Comparison of ENCODE assay signal across 20 cellular contexts in genomic region chr10:58107506-58107905, GRCh38.
A peak's percentile ranks its signal among the peaks of the same experiment; 100 is the strongest.
DNase-seq lines count a peak whose midpoint lies in the region; FAIRE-seq and TF ChIP-seq lines count a peak whose summit lies in the region.
"Had no signal": no experiment of that assay in that cellular context is flagged by ENCODE, and none has a peak within 500 bp of the region (broad histone marks: within the 10 kb centered on the region; RNA-seq: fewer than 3 reads in every experiment).

No MANE protein-coding gene starts in this region.

- H3K36me3 ChIP-seq in astrocyte (ENCODE audit: insufficient read depth, low read length), result no peaks in the 10 kb centered on the region
- H3K36me3 ChIP-seq: ascending aorta, Peyer's patch had no signal

- H3K27me3 ChIP-seq in astrocyte (ENCODE audit: insufficient read depth, low read length), result no peaks in the 10 kb centered on the region
- H3K27me3 ChIP-seq: ascending aorta, Peyer's patch had no signal

- H3K9me3 Mint-ChIP-seq in astrocyte (ENCODE audit: unreplicated experiment) (peaks cover 3% of the 10 kb centered on the region), CD14-positive monocyte (peaks cover 7 to 18% (median 10%) of the 10 kb centered on the region in 7 donors)
- H3K9me3 Mint-ChIP-seq: activated CD4-positive, alpha-beta T cell treated with anti-CD3 and anti-CD28 coated beads, Interleukin-2, amount 10 ng/mL, durations not matched to agents 7 days and 5 days; activated T-cell treated with anti-CD3 and anti-CD28 coated beads, Interleukin-2, amount 50 U/mL, for 72 hours; T-helper 1 cell treated with Interleukin-12 subunit alpha and Interleukin-12 subunit beta and Interleukin-4 antibody, amounts not matched to agents 30 μg/mL and 1 μg/mL, for 36 hours had no signal

- H3K4me3 ChIP-seq in astrocyte (ENCODE audit: insufficient read depth, low read depth, low read length), result no peak overlapping the region
- H3K4me3 ChIP-seq: ascending aorta, Peyer's patch had no signal

- peak overlapping the region; percentile 37 for H3K4me2 ChIP-seq in astrocyte (ENCODE audit: low read length)

- peak; percentile 43 for DNase-seq in AG08396 (ENCODE audit: low spot score)
- DNase-seq in HS-27A (ENCODE audit: low read depth), result peak; percentile 33
- DNase-seq in astrocyte (ENCODE audit: low read depth), result peak; percentile 93
- DNase-seq in hepatic stellate cell (ENCODE audit: low spot score), result peak; percentile 6
- no peak for DNase-seq in CD14-positive monocyte (ENCODE audit: low spot score)
- DNase-seq in NCI-H69 (lab: John Stamatoyannopoulos, UW), result no peak
- DNase-seq in GM13976 (ENCODE audit: low spot score), result no peak
- no peak for DNase-seq in NCI-H345 (lab: John Stamatoyannopoulos, UW)
- DNase-seq: activated CD4-positive, alpha-beta T cell treated with anti-CD3 and anti-CD28 coated beads, Interleukin-2, amount 10 ng/mL, durations not matched to agents 7 days and 5 days; activated T-cell treated with anti-CD3 and anti-CD28 coated beads, Interleukin-2, amount 50 U/mL, for 72 hours; DMS153; kidney; midbrain; NCI-H187; NCI-H524 treated with DMSO at 0.1 percent for 48 hours; Peyer's patch; substantia nigra had no signal

- H3K9me3 ChIP-seq in astrocyte (ENCODE audit: insufficient read depth, low read depth, low read length), result no peaks in the 10 kb centered on the region
- H3K9me3 ChIP-seq: ascending aorta, Peyer's patch had no signal

- H3K79me2 ChIP-seq in astrocyte (ENCODE audit: insufficient read depth, low read length), result no peaks in the 10 kb centered on the region

- H2AFZ ChIP-seq in astrocyte (ENCODE audit: low read depth, low read length), result no peak overlapping the region

- no peak overlapping the region for H3K27ac ChIP-seq in astrocyte (ENCODE audit: low read depth, low read length)
- H3K27ac ChIP-seq: ascending aorta, Peyer's patch had no signal

- peak; percentile 76 for FAIRE-seq in astrocyte (lab: Jason Lieb, UNC)
- FAIRE-seq: kidney had no signal

- TF ChIP-seq CTCF in astrocyte (IDR thresholded peaks at IDR 0.05; ENCODE audit: insufficient read depth, low read depth, low read length) (no peak), CD14-positive monocyte (IDR thresholded peaks at IDR 0.05) (no peak), GM13976 (IDR thresholded peaks at IDR 0.05; ENCODE audit: borderline replicate concordance, control extremely low read depth, extremely low read depth, insufficient read depth, missing control alignments) (no peak)

- H3K27me3 Mint-ChIP-seq in astrocyte (ENCODE audit: low read depth, unreplicated experiment) (no peaks in the 10 kb centered on the region), CD14-positive monocyte (ENCODE audit: low read depth in 3 of 3) (peaks cover 0 to 2% (median 2%) of the 10 kb centered on the region in 3 donors)
- H3K27me3 Mint-ChIP-seq: B cell had no signal

- H3K4me1 Mint-ChIP-seq in astrocyte (ENCODE audit: low read depth, unreplicated experiment) (peaks cover 15% of the 10 kb centered on the region), CD14-positive monocyte (no peaks in the 10 kb centered on the region)
- H3K4me1 Mint-ChIP-seq: activated CD4-positive, alpha-beta T cell treated with anti-CD3 and anti-CD28 coated beads, Interleukin-2, amount 10 ng/mL, durations not matched to agents 7 days and 5 days; B cell had no signal

- H3K4me3 Mint-ChIP-seq in astrocyte (ENCODE audit: unreplicated experiment) (no peak overlapping the region), CD14-positive monocyte (no peak overlapping the region)
- H3K4me3 Mint-ChIP-seq: activated CD4-positive, alpha-beta T cell treated with anti-CD3 and anti-CD28 coated beads, Interleukin-2, amount 10 ng/mL, durations not matched to agents 7 days and 5 days; activated T-cell treated with anti-CD3 and anti-CD28 coated beads, Interleukin-2, amount 50 U/mL, for 72 hours; B cell; T-helper 1 cell treated with Interleukin-12 subunit alpha and Interleukin-12 subunit beta and Interleukin-4 antibody, amounts not matched to agents 30 μg/mL and 1 μg/mL, for 36 hours had no signal

- no peaks in the 10 kb centered on the region for H4K20me1 ChIP-seq in astrocyte (ENCODE audit: insufficient read depth, low read length)

- peaks cover 13% of the 10 kb centered on the region for H3K4me1 ChIP-seq in astrocyte (ENCODE audit: insufficient read depth, low read length)
- H3K4me1 ChIP-seq: ascending aorta, Peyer's patch had no signal

- H3K36me3 Mint-ChIP-seq in astrocyte (ENCODE audit: low read depth, unreplicated experiment) (no peaks in the 10 kb centered on the region), CD14-positive monocyte (no peaks in the 10 kb centered on the region)

- intact Hi-C loops in CD14-positive monocyte (cut with micrococcal nuclease), result no loop called here

- in situ Hi-C loops in GM13976 (cut with MboI; ENCODE audit: low sequenced_read_pairs, unreplicated experiment), result no loop called here

- H3K27ac Mint-ChIP-seq in astrocyte (ENCODE audit: unreplicated experiment), result peak overlapping the region; percentile 69
- no peak overlapping the region for H3K27ac Mint-ChIP-seq in CD14-positive monocyte
- H3K27ac Mint-ChIP-seq: activated CD4-positive, alpha-beta T cell treated with anti-CD3 and anti-CD28 coated beads, Interleukin-2, amount 10 ng/mL, durations not matched to agents 7 days and 5 days; activated T-cell treated with anti-CD3 and anti-CD28 coated beads, Interleukin-2, amount 50 U/mL, for 72 hours; B cell; T-helper 1 cell treated with Interleukin-12 subunit alpha and Interleukin-12 subunit beta and Interleukin-4 antibody, amounts not matched to agents 30 μg/mL and 1 μg/mL, for 36 hours had no signal

- no peak overlapping the region for H3K9ac ChIP-seq in astrocyte (ENCODE audit: low read length)

Comparison
In these comparisons a context has a peak if more than half of its experiments do, and no peak if none do; other contexts are left out.
1. DNase-seq: peak in AG08396 (single experiment), HS-27A (single experiment), astrocyte (single experiment) and hepatic stellate cell (single experiment); none in CD14-positive monocyte (single experiment), NCI-H69 (single experiment), GM13976 (single experiment) and NCI-H345 (single experiment).